Comparison of ENCODE assay signal across 1 cellular context in the genomic region with DNA sequence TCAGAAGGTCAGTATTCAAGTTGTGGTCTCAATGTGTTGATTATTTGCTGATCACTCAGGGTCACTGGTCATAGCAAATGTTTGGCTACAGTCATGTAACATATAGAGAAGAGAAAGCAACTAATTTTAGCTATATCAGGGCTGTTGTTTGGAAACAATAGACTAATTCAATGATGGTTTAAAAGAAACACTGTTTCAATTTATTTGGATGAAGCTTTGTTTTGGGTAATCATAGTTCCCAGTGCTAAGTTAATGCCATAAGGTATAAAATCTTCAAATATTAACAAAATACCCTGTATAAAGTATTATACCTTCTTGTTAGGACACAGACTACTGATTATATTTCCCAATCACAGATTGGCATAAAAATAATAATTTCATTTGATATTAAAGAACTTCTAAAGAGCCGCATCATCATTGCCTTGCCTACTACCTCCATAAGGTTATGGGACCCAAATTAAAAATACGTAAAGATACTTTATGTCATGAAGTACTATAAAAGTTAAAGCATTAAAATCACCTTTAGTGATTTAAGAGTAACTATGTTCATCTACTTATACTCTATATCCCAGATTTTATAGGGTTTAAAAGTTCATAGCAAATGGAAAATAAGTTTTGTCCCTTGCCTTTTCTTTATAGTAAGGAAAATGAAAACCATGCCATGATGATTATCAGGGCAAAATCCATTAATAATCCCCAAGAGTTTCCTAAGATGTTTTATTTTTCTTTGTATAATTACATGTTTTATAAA.
TF ChIP-seq lines count a peak whose summit lies in the region.

No MANE protein-coding gene starts in this region.

TF ChIP-seq in HepG2, 621 proteins besides CTCF, POLR2A, EP300 and RAD21 (continued from another document):
- TF ChIP-seq ZBTB42 (CRISPR knock-in tag; IDR thresholded peaks at IDR 0.05) (no peak), PTBP1 (IDR thresholded peaks at IDR 0.05; ENCODE audit: low read depth, low read length, poor library complexity, severe bottlenecking) (no peak), GPN1 (CRISPR knock-in tag; IDR thresholded peaks at IDR 0.05; ENCODE audit: borderline replicate concordance) (no peak), SAP130 (CRISPR knock-in tag; IDR thresholded peaks at IDR 0.05; ENCODE audit: low read depth) (peak; percentile 9; the same call in 1 of the 2 replicates), ZNF709 (CRISPR knock-in tag; IDR thresholded peaks at IDR 0.05) (no peak), ZFP37 (CRISPR knock-in tag; IDR thresholded peaks at IDR 0.05; ENCODE audit: borderline replicate concordance) (no peak), POLR2AphosphoS5 (IDR thresholded peaks at IDR 0.05; ENCODE audit: low read depth, low read length) (no peak)
- TF ChIP-seq, protein P1, sequence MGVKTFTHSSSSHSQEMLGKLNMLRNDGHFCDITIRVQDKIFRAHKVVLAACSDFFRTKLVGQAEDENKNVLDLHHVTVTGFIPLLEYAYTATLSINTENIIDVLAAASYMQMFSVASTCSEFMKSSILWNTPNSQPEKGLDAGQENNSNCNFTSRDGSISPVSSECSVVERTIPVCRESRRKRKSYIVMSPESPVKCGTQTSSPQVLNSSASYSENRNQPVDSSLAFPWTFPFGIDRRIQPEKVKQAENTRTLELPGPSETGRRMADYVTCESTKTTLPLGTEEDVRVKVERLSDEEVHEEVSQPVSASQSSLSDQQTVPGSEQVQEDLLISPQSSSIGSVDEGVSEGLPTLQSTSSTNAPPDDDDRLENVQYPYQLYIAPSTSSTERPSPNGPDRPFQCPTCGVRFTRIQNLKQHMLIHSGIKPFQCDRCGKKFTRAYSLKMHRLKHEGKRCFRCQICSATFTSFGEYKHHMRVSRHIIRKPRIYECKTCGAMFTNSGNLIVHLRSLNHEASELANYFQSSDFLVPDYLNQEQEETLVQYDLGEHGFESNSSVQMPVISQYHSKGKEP (CRISPR knock-in tag; IDR thresholded peaks at IDR 0.05): no peak
